In genomic region chr2:217864960-217865359, GRCh38 we compare ENCODE assay signal across 13 cellular contexts.
DNase-seq lines count a peak whose midpoint lies in the region; ATAC-seq, FAIRE-seq and TF ChIP-seq lines count a peak whose summit lies in the region.
"Had no signal": no experiment of that assay in that cellular context is flagged by ENCODE, and none has a peak within 500 bp of the region (broad histone marks: within the 10 kb centered on the region; RNA-seq: fewer than 3 reads in every experiment).

No MANE protein-coding gene starts in this region.

- H3K36me3 Mint-ChIP-seq in naive thymus-derived CD4-positive, alpha-beta T cell = no peaks in the 10 kb centered on the region
- H3K36me3 Mint-ChIP-seq: CD8-positive, alpha-beta memory T cell had no signal

- H3K36me3 ChIP-seq in naive thymus-derived CD4-positive, alpha-beta T cell (ENCODE audit: control insufficient read depth in 2 of 3, insufficient read depth in 3 of 3, low read length in 3 of 3) = no peaks in the 10 kb centered on the region
- peaks cover 64 to 88% of the 10 kb centered on the region in 2 donors for H3K36me3 ChIP-seq in kidney (ENCODE audit: control insufficient read depth in 1 of 2, insufficient read depth in 2 of 2, low read length in 2 of 2)

- H3K27me3 ChIP-seq in naive thymus-derived CD4-positive, alpha-beta T cell (ENCODE audit: control insufficient read depth in 2 of 2, insufficient read depth in 2 of 2, low read length in 2 of 2) = no peaks in the 10 kb centered on the region
- H3K27me3 ChIP-seq: right atrium auricular region had no signal

- H3K27ac ChIP-seq in naive thymus-derived CD4-positive, alpha-beta T cell (ENCODE audit: low read depth, low read length) = no peak overlapping the region
- no peak overlapping the region for H3K27ac ChIP-seq in kidney (ENCODE audit: low read depth in 2 of 2, low read length in 2 of 2)
- H3K27ac ChIP-seq: right atrium auricular region had no signal

- no peak for TF ChIP-seq CTCF in GM12865 (IDR thresholded peaks at IDR 0.05; ENCODE audit: insufficient read depth, low read depth, low read length, missing control alignments)
- no peak for TF ChIP-seq CTCF in kidney (IDR thresholded peaks at IDR 0.05; ENCODE audit: borderline replicate concordance, extremely low read depth, insufficient read depth)

- H3K9me3 Mint-ChIP-seq in naive thymus-derived CD4-positive, alpha-beta T cell = no peaks in the 10 kb centered on the region
- H3K9me3 Mint-ChIP-seq: activated T-cell treated with anti-CD3 and anti-CD28 coated beads, Interleukin-2, amount 50 U/mL, for 24 hours; CD8-positive, alpha-beta memory T cell; central memory CD8-positive, alpha-beta T cell had no signal

- H3K4me3 Mint-ChIP-seq in naive thymus-derived CD4-positive, alpha-beta T cell = no peak overlapping the region
- H3K4me3 Mint-ChIP-seq: activated T-cell treated with anti-CD3 and anti-CD28 coated beads, Interleukin-2, amount 50 U/mL, for 24 hours; CD8-positive, alpha-beta memory T cell; central memory CD8-positive, alpha-beta T cell had no signal

- POLR2A ChIA-PET in naive thymus-derived CD4-positive, alpha-beta T cell (lab: Charles Lee) = no interaction called here

- H3K27me3 Mint-ChIP-seq in naive thymus-derived CD4-positive, alpha-beta T cell = peaks cover 0 to 7% (median 0%) of the 10 kb centered on the region in 5 donors
- H3K27me3 Mint-ChIP-seq: activated T-cell treated with anti-CD3 and anti-CD28 coated beads, Interleukin-2, amount 50 U/mL, for 24 hours had no signal

- peak; percentile 76 for ATAC-seq in GM21390 (IDR thresholded peaks at IDR 0.05; ENCODE audit: unreplicated experiment)
- peak; percentile 63 for ATAC-seq in HG03520 (IDR thresholded peaks at IDR 0.05; ENCODE audit: unreplicated experiment)
- peak; percentile 32 for ATAC-seq in naive thymus-derived CD4-positive, alpha-beta T cell
- ATAC-seq in GM21619 (IDR thresholded peaks at IDR 0.05; ENCODE audit: unreplicated experiment) = no peak

- H3K27ac Mint-ChIP-seq in naive thymus-derived CD4-positive, alpha-beta T cell = no peak overlapping the region
- H3K27ac Mint-ChIP-seq: activated T-cell treated with anti-CD3 and anti-CD28 coated beads, Interleukin-2, amount 50 U/mL, for 24 hours; CD8-positive, alpha-beta memory T cell had no signal

- intact Hi-C loops in naive thymus-derived CD4-positive, alpha-beta T cell (cut with micrococcal nuclease) = no loop called here
- intact Hi-C loops in kidney (cut with DNase I) = no loop called here

- no peak overlapping the region for H3K9ac ChIP-seq in kidney (ENCODE audit: low read length in 2 of 2)

- no peak overlapping the region for H3K4me3 ChIP-seq in GM12865 (ENCODE audit: low read depth, low read length)
- no peak overlapping the region for H3K4me3 ChIP-seq in naive thymus-derived CD4-positive, alpha-beta T cell (ENCODE audit: low read length)
- no peak overlapping the region for H3K4me3 ChIP-seq in kidney (ENCODE audit: low read length in 2 of 2)
- H3K4me3 ChIP-seq: right atrium auricular region had no signal

- CTCF ChIA-PET in naive thymus-derived CD4-positive, alpha-beta T cell (lab: Charles Lee) = interaction anchor here (0.7 kb wide), 1 partner anchor 39 kb away, joined by 3 read pairs; no protein-coding TSS in a partner anchor

- peak; percentile 55 for DNase-seq in GM12865 (ENCODE audit: low read depth)
- no peak for DNase-seq in naive thymus-derived CD4-positive, alpha-beta T cell
- DNase-seq in NCI-H774 (lab: John Stamatoyannopoulos, UW) = no peak
- DNase-seq in inferior parietal cortex (ENCODE audit: extremely low spot score) = no peak
- no peak for DNase-seq in kidney
- DNase-seq: activated T-cell treated with anti-CD3 and anti-CD28 coated beads, Interleukin-2, amount 50 U/mL, for 24 hours; CD8-positive, alpha-beta memory T cell; T-helper 1 cell had no signal

- H3K4me1 ChIP-seq in naive thymus-derived CD4-positive, alpha-beta T cell (ENCODE audit: control insufficient read depth in 2 of 2, insufficient read depth in 2 of 2, low read length in 2 of 2) = no peaks in the 10 kb centered on the region
- H3K4me1 ChIP-seq in kidney (ENCODE audit: control insufficient read depth in 1 of 2, insufficient read depth in 1 of 2, low read depth in 1 of 2, low read length in 2 of 2) = peaks cover 28 to 37% of the 10 kb centered on the region in 2 donors

- H3K4me1 Mint-ChIP-seq in naive thymus-derived CD4-positive, alpha-beta T cell = no peaks in the 10 kb centered on the region
- H3K4me1 Mint-ChIP-seq: CD8-positive, alpha-beta memory T cell; central memory CD8-positive, alpha-beta T cell had no signal

- H3K9me3 ChIP-seq in naive thymus-derived CD4-positive, alpha-beta T cell (ENCODE audit: control insufficient read depth in 2 of 3, low read length in 3 of 3) = no peaks in the 10 kb centered on the region
- no peaks in the 10 kb centered on the region for H3K9me3 ChIP-seq in kidney (ENCODE audit: control insufficient read depth in 1 of 2, low read length in 2 of 2)
- H3K9me3 ChIP-seq: right atrium auricular region had no signal

- no peak for FAIRE-seq in kidney (lab: Jason Lieb, UNC)
